Comparison of ENCODE assay signal across 21 cellular contexts in genomic region chr9:125025584-125025983, GRCh38.
A peak's percentile ranks its signal among the peaks of the same experiment; 100 is the strongest.
DNase-seq lines count a peak whose midpoint lies in the region; ATAC-seq, FAIRE-seq and TF ChIP-seq lines count a peak whose summit lies in the region.
"Had no signal": no experiment of that assay in that cellular context is flagged by ENCODE, and none has a peak within 500 bp of the region (broad histone marks: within the 10 kb centered on the region; RNA-seq: fewer than 3 reads in every experiment).

No MANE protein-coding gene starts in this region.

- H3K4me3 Mint-ChIP-seq in activated naive CD4-positive, alpha-beta T cell treated with anti-CD3 and anti-CD28 coated beads for 36 hours: no peak overlapping the region
- no peak overlapping the region for H3K4me3 Mint-ChIP-seq in type B pancreatic cell
- H3K4me3 Mint-ChIP-seq: CD8-positive, alpha-beta memory T cell had no signal

- no peak for ATAC-seq in GM12878
- ATAC-seq: HCT116, PC-3 had no signal

- no peaks in the 10 kb centered on the region for H4K20me1 ChIP-seq in GM12878 (ENCODE audit: control insufficient read depth, insufficient read depth)
- H4K20me1 ChIP-seq: BLaER1 had no signal

- no peaks in the 10 kb centered on the region for H3K79me2 ChIP-seq in GM12878 (ENCODE audit: control insufficient read depth, insufficient read depth, low read length)

- 100% methylated on average over 1 of the region's 1 CpG for WGBS in GM12878 (ENCODE audit: insufficient coverage, insufficient replicate concordance, low lambda C conversion rate, missing lambda C conversion rate)

- H3K27me3 Mint-ChIP-seq in activated naive CD4-positive, alpha-beta T cell treated with anti-CD3 and anti-CD28 coated beads for 36 hours (ENCODE audit: low read depth): no peaks in the 10 kb centered on the region
- no peaks in the 10 kb centered on the region for H3K27me3 Mint-ChIP-seq in type B pancreatic cell
- H3K27me3 Mint-ChIP-seq: CD8-positive, alpha-beta memory T cell had no signal

- TF ChIP-seq EP300 in GM12878 (IDR thresholded peaks at IDR 0.05; ENCODE audit: borderline replicate concordance in 1 of 2, control insufficient read depth in 1 of 2, low read depth in 2 of 2, low read length in 2 of 2): no peak

- intact Hi-C loops in activated naive CD4-positive, alpha-beta T cell treated with anti-CD3 and anti-CD28 coated beads for 36 hours (cut with micrococcal nuclease): no loop called here
- intact Hi-C loops in GM12878 (cut with micrococcal nuclease; ENCODE audit: unreplicated experiment): no loop called here

- RAD21 ChIA-PET in GM12878 (lab: Charles Lee; ENCODE audit: unreplicated experiment): no interaction called here

- DNase-seq in DMS79 treated with DMSO at 0.1 percent for 48 hours (lab: John Stamatoyannopoulos, UW) (peak; percentile 8), DMS79 (lab: John Stamatoyannopoulos, UW) (no peak), GM12878 (ENCODE audit: low read depth, low spot score) (no peak), myocyte (ENCODE audit: low read depth) (peak; percentile 5), type B pancreatic cell (ENCODE audit: extremely low spot score, unreplicated experiment) (no peak), erythroblast (lab: John Stamatoyannopoulos, UW) (no peak)
- no peak for DNase-seq in activated naive CD4-positive, alpha-beta T cell treated with anti-CD3 and anti-CD28 coated beads for 36 hours
- no peak for DNase-seq in activated naive CD4-positive, alpha-beta T cell treated with anti-CD3 and anti-CD28 coated beads, Interleukin-2, amount 50 U/mL, for 16 hours
- DNase-seq: CD8-positive, alpha-beta memory T cell; DMS 273 treated with DMSO at 0.1 percent for 48 hours; EL; Kasumi-1; NCI-H1105 treated with DMSO at 0.1 percent for 48 hours; NCI-H187 treated with DMSO at 0.1 percent for 48 hours; NCI-H2171; NCI-H446 treated with DMSO at 0.1 percent for 48 hours; NCI-H748 treated with DMSO at 0.1 percent for 48 hours; PC-3 had no signal

- CTCF ChIA-PET in activated naive CD4-positive, alpha-beta T cell treated with anti-CD3 and anti-CD28 coated beads for 36 hours (lab: Charles Lee): no interaction called here
- CTCF ChIA-PET in GM12878 (lab: Yijun Ruan, JAX): no interaction called here

- H3K36me3 ChIP-seq in GM12878 (ENCODE audit: control insufficient read depth in 2 of 2, insufficient read depth in 2 of 2, low read length in 1 of 2): peaks cover 0 to 3% of the 10 kb centered on the region in 2 experiments; a peak in 1 of 4 replicates

- H3K9me3 Mint-ChIP-seq in activated naive CD4-positive, alpha-beta T cell treated with anti-CD3 and anti-CD28 coated beads for 36 hours: no peaks in the 10 kb centered on the region
- no peaks in the 10 kb centered on the region for H3K9me3 Mint-ChIP-seq in type B pancreatic cell
- H3K9me3 Mint-ChIP-seq: CD8-positive, alpha-beta memory T cell had no signal

- H3K36me3 Mint-ChIP-seq in activated naive CD4-positive, alpha-beta T cell treated with anti-CD3 and anti-CD28 coated beads for 36 hours (ENCODE audit: low read depth): peaks cover 13% of the 10 kb centered on the region
- peaks cover 19% of the 10 kb centered on the region for H3K36me3 Mint-ChIP-seq in type B pancreatic cell

- POLR2A ChIA-PET in GM12878 (lab: Charles Lee): no interaction called here

- no TSS peak for BruUV-seq in GM12878 (replicated peaks; lab: Mats Ljungman, UMichigan)

- TF ChIP-seq CTCF in GM12878 (IDR thresholded peaks at IDR 0.05 in 2 of 3, conservative IDR thresholded peaks at IDR 0.05 in 1 of 3; ENCODE audit: control insufficient read depth in 2 of 3, extremely low read depth in 1 of 3, insufficient read depth in 1 of 3, low read depth in 3 of 3, low read length in 3 of 3) (no peak), type B pancreatic cell (conservative IDR thresholded peaks at IDR 0.05) (no peak)

- FAIRE-seq in GM12878 (lab: Jason Lieb, UNC): no peak

- no peak overlapping the region for H3K4me3 ChIP-seq in GM12878
- H3K4me3 ChIP-seq: BLaER1 had no signal

- no peak overlapping the region for H3K4me2 ChIP-seq in GM12878 (ENCODE audit: control insufficient read depth, insufficient read depth)
- H3K4me2 ChIP-seq: BLaER1 had no signal

- peak overlapping the region; percentile 64 for H3K27ac Mint-ChIP-seq in activated naive CD4-positive, alpha-beta T cell treated with anti-CD3 and anti-CD28 coated beads for 36 hours
- H3K27ac Mint-ChIP-seq in type B pancreatic cell: no peak overlapping the region
- H3K27ac Mint-ChIP-seq: CD8-positive, alpha-beta memory T cell had no signal

- SMC1A ChIA-PET in GM12878 (lab: Charles Lee; ENCODE audit: uncharacterized antibody, unreplicated experiment): no interaction called here

- in situ Hi-C loops in GM12878 (cut with MboI): no loop called here

- no peaks in the 10 kb centered on the region for H3K27me3 ChIP-seq in GM12878 (replicated peaks in 1 of 2; ENCODE audit: control insufficient read depth in 2 of 2, insufficient read depth in 2 of 2, low read length in 1 of 2)
- H3K27me3 ChIP-seq: BLaER1 had no signal

- H3K4me1 Mint-ChIP-seq in activated naive CD4-positive, alpha-beta T cell treated with anti-CD3 and anti-CD28 coated beads for 36 hours (ENCODE audit: low read depth): peaks cover 5% of the 10 kb centered on the region
- H3K4me1 Mint-ChIP-seq in type B pancreatic cell (ENCODE audit: unreplicated experiment): no peaks in the 10 kb centered on the region

- TF ChIP-seq POLR2A in GM12878 (IDR thresholded peaks at IDR 0.05; ENCODE audit: low read depth, low read length) (no peak), erythroblast (IDR thresholded peaks at IDR 0.05; ENCODE audit: low read length) (no peak)

- H2AFZ ChIP-seq in GM12878 (ENCODE audit: control insufficient read depth, low read depth, low read length): no peak overlapping the region

- no peaks in the 10 kb centered on the region for H3K9me3 ChIP-seq in GM12878 (replicated peaks; ENCODE audit: control insufficient read depth, insufficient read depth, low read length)
- H3K9me3 ChIP-seq: BLaER1 had no signal

- no peak overlapping the region for H3K9ac ChIP-seq in GM12878 (ENCODE audit: control insufficient read depth, insufficient read depth, low read length)
- H3K9ac ChIP-seq: BLaER1 had no signal

- H3K4me1 ChIP-seq in GM12878 (ENCODE audit: control insufficient read depth, insufficient read depth, low read length): no peaks in the 10 kb centered on the region
- H3K4me1 ChIP-seq: BLaER1 had no signal

- H3K27ac ChIP-seq in GM12878 (ENCODE audit: control insufficient read depth, insufficient read depth): peak overlapping the region; percentile 48
- H3K27ac ChIP-seq: 22Rv1, BLaER1 had no signal

- TF ChIP-seq RAD21 in GM12878 (IDR thresholded peaks at IDR 0.05; ENCODE audit: insufficient read depth, low read depth, low read length): no peak

TF ChIP-seq in GM12878, 131 proteins besides CTCF, POLR2A, EP300 and RAD21:
- no peak for TF ChIP-seq CBFB (IDR thresholded peaks at IDR 0.05; ENCODE audit: low read depth)
- TF ChIP-seq ESRRA (IDR thresholded peaks at IDR 0.05; ENCODE audit: low read length): no peak
- no peak for TF ChIP-seq SRF (IDR thresholded peaks at IDR 0.05; ENCODE audit: low read depth in 2 of 2, low read length in 2 of 2)
- TF ChIP-seq ZNF274 (IDR thresholded peaks at IDR 0.05; ENCODE audit: insufficient read depth, insufficient read length): no peak
- no peak for TF ChIP-seq ZBTB40 (IDR thresholded peaks at IDR 0.05; ENCODE audit: borderline replicate concordance)
- TF ChIP-seq ZNF24 (IDR thresholded peaks at IDR 0.05): no peak
- no peak for TF ChIP-seq EZH2 (IDR thresholded peaks at IDR 0.05; ENCODE audit: borderline replicate concordance, control insufficient read depth, low read depth, low read length)
- no peak for TF ChIP-seq TBL1XR1 (IDR thresholded peaks at IDR 0.05; ENCODE audit: low read depth, low read length)
- TF ChIP-seq SIN3A (IDR thresholded peaks at IDR 0.05; ENCODE audit: low read depth, low read length): no peak
- TF ChIP-seq NBN (IDR thresholded peaks at IDR 0.05): no peak
- TF ChIP-seq SREBF2 (IDR thresholded peaks at IDR 0.05; ENCODE audit: low read length): no peak
- no peak for TF ChIP-seq CREM (IDR thresholded peaks at IDR 0.05; ENCODE audit: low read depth)
- TF ChIP-seq FOS (IDR thresholded peaks at IDR 0.05; ENCODE audit: borderline replicate concordance, extremely low read depth, insufficient read length): no peak
TF ChIP-seq in GM12878: peak in this region for 0.

Comparison
In these comparisons a context has a peak if more than half of its experiments do, and no peak if none do; other contexts are left out.
1. DNase-seq: peak in DMS79 treated with DMSO at 0.1 percent for 48 hours (single experiment) and myocyte (single experiment); none in DMS79 (single experiment), activated naive CD4-positive, alpha-beta T cell treated with anti-CD3 and anti-CD28 coated beads for 36 hours (single experiment), activated naive CD4-positive, alpha-beta T cell treated with anti-CD3 and anti-CD28 coated beads, Interleukin-2, amount 50 U/mL, for 16 hours (single experiment), GM12878 (single experiment), type B pancreatic cell (single experiment) and erythroblast (0 of 2).